In genomic region chr3:17195856-17196604, GRCh38 we compare ENCODE assay signal across 8 cellular contexts.
A peak's percentile ranks its signal among the peaks of the same experiment; 100 is the strongest.
DNase-seq lines count a peak whose midpoint lies in the region; ATAC-seq and TF ChIP-seq lines count a peak whose summit lies in the region.

No MANE protein-coding gene starts in this region.

- no peak overlapping the region for H2AFZ ChIP-seq in osteoblast (ENCODE audit: low read length)

- H3K9me3 ChIP-seq in ascending aorta: no peaks in the 10 kb centered on the region
- H3K9me3 ChIP-seq in osteoblast (ENCODE audit: low read depth, low read length): no peaks in the 10 kb centered on the region

- DNase-seq in ascending aorta (ENCODE audit: low spot score in 2 of 2): no peak
- DNase-seq in osteoblast (ENCODE audit: insufficient read length, low spot score, missing footprints): no peak
- DNase-seq in EL: no peak
- no peak for DNase-seq in kidney tubule cell (ENCODE audit: low spot score)

- no peak overlapping the region for H3K27ac ChIP-seq in C4-2B
- H3K27ac ChIP-seq in ascending aorta: peak overlapping the region; percentile 43 to 58
- no peak overlapping the region for H3K27ac ChIP-seq in osteoblast (ENCODE audit: low read depth, low read length)

- ATAC-seq in GM19397 (IDR thresholded peaks at IDR 0.05; ENCODE audit: unreplicated experiment) (peak; percentile 72), HG03196 (IDR thresholded peaks at IDR 0.05; ENCODE audit: unreplicated experiment) (peak; percentile 83), esophagus mucosa (no peak)

- TF ChIP-seq CTCF in C4-2B (conservative IDR thresholded peaks at IDR 0.05) (peak; percentile 18), ascending aorta (IDR thresholded peaks at IDR 0.05) (peak; percentile 15 to 62 (median 32)), osteoblast (IDR thresholded peaks at IDR 0.05; ENCODE audit: extremely low read depth, low read depth, low read length) (peak; percentile 41)

- no peaks in the 10 kb centered on the region for H3K36me3 ChIP-seq in ascending aorta
- no peaks in the 10 kb centered on the region for H3K36me3 ChIP-seq in osteoblast (ENCODE audit: insufficient read depth, low read length)

- H3K4me3 ChIP-seq in ascending aorta: no peak overlapping the region
- no peak overlapping the region for H3K4me3 ChIP-seq in osteoblast (ENCODE audit: insufficient read depth, low read length)

- H3K27me3 ChIP-seq in ascending aorta (no peaks in the 10 kb centered on the region), osteoblast (ENCODE audit: insufficient read depth, low read length) (no peaks in the 10 kb centered on the region)

- no peaks in the 10 kb centered on the region for H3K79me2 ChIP-seq in osteoblast (ENCODE audit: insufficient read depth, low read length)

- H4K20me1 ChIP-seq in osteoblast (ENCODE audit: insufficient read depth, low read length): no peaks in the 10 kb centered on the region

- peaks cover 13 to 14% of the 10 kb centered on the region in 2 donors for H3K4me1 ChIP-seq in ascending aorta
- H3K4me1 ChIP-seq in osteoblast (ENCODE audit: insufficient read depth, low read length): peaks cover 11% of the 10 kb centered on the region

- no peak overlapping the region for H3K4me2 ChIP-seq in osteoblast (ENCODE audit: insufficient read depth, low read length)

- intact Hi-C loops in ascending aorta (cut with DNase I): loop anchor here (2.0 kb wide), 1 partner anchor 37 kb away; no protein-coding TSS in a partner anchor

Comparison
In these comparisons a context has a peak if more than half of its experiments do, and no peak if none do; other contexts are left out.
1. H3K27ac ChIP-seq: peak in ascending aorta (2 of 2); none in C4-2B (single experiment) and osteoblast (single experiment).
2. Peak in every context shown above with its lines, with median percentiles within 50 percentile points of each other: CTCF ChIP-seq.